Comparison of ENCODE assay signal across 10 cellular contexts in the genomic region with DNA sequence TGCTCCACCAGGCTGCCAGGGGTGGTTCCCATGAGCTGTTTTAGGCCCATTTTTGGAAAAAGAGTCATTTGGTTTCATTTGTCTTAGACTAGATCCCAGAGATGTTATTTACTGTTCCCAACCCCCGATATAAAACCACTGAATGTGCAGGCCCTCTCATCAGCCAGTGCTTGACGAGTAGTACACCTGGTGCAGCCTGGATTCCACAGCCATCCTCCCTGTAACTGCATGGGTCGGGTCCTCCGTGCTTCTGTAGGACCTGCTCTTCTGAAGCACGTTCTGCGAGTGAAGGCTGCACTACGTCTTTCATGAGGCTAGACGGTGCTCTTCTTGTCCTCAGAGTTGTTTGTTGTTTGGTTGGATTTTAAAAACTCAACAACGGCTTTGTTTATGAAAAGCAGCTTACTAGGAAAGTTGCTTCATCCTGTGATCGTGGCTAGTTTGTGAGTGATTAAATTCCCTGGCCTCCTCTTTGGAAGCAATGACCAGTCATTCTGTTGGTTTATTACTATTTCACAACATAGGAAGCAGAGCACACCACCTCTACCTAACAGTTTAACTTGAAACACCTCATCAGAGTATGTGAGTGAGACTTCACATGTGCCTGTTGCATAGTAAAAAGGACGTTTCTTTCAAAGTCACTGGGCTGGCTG.
DNase-seq lines count a peak whose midpoint lies in the region; ATAC-seq and TF ChIP-seq lines count a peak whose summit lies in the region.
"Had no signal": no experiment of that assay in that cellular context is flagged by ENCODE, and none has a peak within 500 bp of the region (broad histone marks: within the 10 kb centered on the region; RNA-seq: fewer than 3 reads in every experiment).

No MANE protein-coding gene starts in this region.

- H3K4me3 ChIP-seq in urinary bladder (ENCODE audit: low read depth, low read length), result no peak overlapping the region

- 69% methylated on average over 11 of the region's 11 CpGs for WGBS in urinary bladder

- H3K4me1 ChIP-seq in urinary bladder (ENCODE audit: insufficient read depth), result no peaks in the 10 kb centered on the region

- H3K4me1 Mint-ChIP-seq in activated naive CD4-positive, alpha-beta T cell treated with anti-CD3 and anti-CD28 coated beads for 36 hours (ENCODE audit: low read depth), result peaks cover 38% of the 10 kb centered on the region
- peaks cover 46 to 50% (median 46%) of the 10 kb centered on the region in 3 donors for H3K4me1 Mint-ChIP-seq in T-cell
- H3K4me1 Mint-ChIP-seq in osteocyte (ENCODE audit: unreplicated experiment), result peaks cover 34% of the 10 kb centered on the region

- peaks cover 3% of the 10 kb centered on the region for H3K36me3 Mint-ChIP-seq in activated naive CD4-positive, alpha-beta T cell treated with anti-CD3 and anti-CD28 coated beads for 36 hours (ENCODE audit: low read depth)
- peaks cover 6 to 7% of the 10 kb centered on the region in 2 donors for H3K36me3 Mint-ChIP-seq in activated naive CD4-positive, alpha-beta T cell treated with anti-CD3 and anti-CD28 coated beads, Interleukin-2, amount 50 U/mL, for 72 hours
- H3K36me3 Mint-ChIP-seq in T-cell (peaks cover 5% of the 10 kb centered on the region), osteocyte (ENCODE audit: unreplicated experiment) (peaks cover 8% of the 10 kb centered on the region)

- CTCF ChIA-PET in activated naive CD4-positive, alpha-beta T cell treated with anti-CD3 and anti-CD28 coated beads for 36 hours (lab: Charles Lee), result no interaction called here
- CTCF ChIA-PET in T-cell (lab: Charles Lee), result interaction anchor here (0.6 to 2.2 kb wide), 4 partner anchors 10 to 91 kb away, joined by 3 to 12 read pairs (median 3); no protein-coding TSS in a partner anchor

- POLR2A ChIA-PET in T-cell (lab: Charles Lee), result interaction anchor here (0.5 to 1.5 kb wide), 3 partner anchors 9 to 136 kb away, joined by 3 to 5 read pairs (median 3); no protein-coding TSS in a partner anchor

- no peaks in the 10 kb centered on the region for H3K36me3 ChIP-seq in urinary bladder (ENCODE audit: insufficient read depth)

- H3K27me3 Mint-ChIP-seq in activated naive CD4-positive, alpha-beta T cell treated with anti-CD3 and anti-CD28 coated beads for 36 hours (ENCODE audit: low read depth), result no peaks in the 10 kb centered on the region
- H3K27me3 Mint-ChIP-seq in T-cell, result no peaks in the 10 kb centered on the region
- no peaks in the 10 kb centered on the region for H3K27me3 Mint-ChIP-seq in osteocyte (ENCODE audit: unreplicated experiment)

- intact Hi-C loops in activated naive CD4-positive, alpha-beta T cell treated with anti-CD3 and anti-CD28 coated beads for 36 hours (cut with micrococcal nuclease), result loop anchor here (1.0 to 5.0 kb wide), 4 partner anchors 10 to 135 kb away; partner anchors contain the start of gene AOPEP

- ATAC-seq in activated naive CD4-positive, alpha-beta T cell treated with anti-CD3 and anti-CD28 coated beads, Interleukin-2, amount 50 U/mL, for 72 hours, result no peak
- ATAC-seq in T-cell (replicated peaks in 1 of 4) (peak in 1 of 4 experiments; percentile 29), HG02763 (IDR thresholded peaks at IDR 0.05; ENCODE audit: unreplicated experiment) (no peak)
- ATAC-seq: HCT116 had no signal

- peak overlapping the region; percentile 62 for H3K27ac ChIP-seq in urinary bladder (ENCODE audit: low read depth)

- DNase-seq in activated naive CD4-positive, alpha-beta T cell treated with anti-CD3 and anti-CD28 coated beads for 36 hours, result no peak
- no peak for DNase-seq in activated naive CD4-positive, alpha-beta T cell treated with anti-CD3 and anti-CD28 coated beads, Interleukin-2, amount 50 U/mL, for 72 hours (ENCODE audit: low spot score in 2 of 2)
- DNase-seq in T-cell, result peak in 5 of 34 experiments; percentile 3 to 27 (median 8)
- DNase-seq in iris pigment epithelial cell (ENCODE audit: low read depth), result peak; percentile 93
- no peak for DNase-seq in osteocyte (ENCODE audit: extremely low spot score, unreplicated experiment)
- DNase-seq in NCI-H187 treated with DMSO at 0.1 percent for 48 hours (lab: John Stamatoyannopoulos, UW), result no peak

- no peak for TF ChIP-seq CTCF in osteocyte (IDR thresholded peaks at IDR 0.05)

- peaks cover 5% of the 10 kb centered on the region for H3K9me3 Mint-ChIP-seq in activated naive CD4-positive, alpha-beta T cell treated with anti-CD3 and anti-CD28 coated beads for 36 hours
- H3K9me3 Mint-ChIP-seq in activated naive CD4-positive, alpha-beta T cell treated with anti-CD3 and anti-CD28 coated beads, Interleukin-2, amount 50 U/mL, for 72 hours, result peaks cover 3 to 5% of the 10 kb centered on the region in 2 donors
- peaks cover 2 to 5% (median 4%) of the 10 kb centered on the region in 3 donors for H3K9me3 Mint-ChIP-seq in T-cell
- H3K9me3 Mint-ChIP-seq in osteocyte (ENCODE audit: unreplicated experiment), result peaks cover 4% of the 10 kb centered on the region

- peak overlapping the region; percentile 54 for H3K27ac Mint-ChIP-seq in activated naive CD4-positive, alpha-beta T cell treated with anti-CD3 and anti-CD28 coated beads for 36 hours
- H3K27ac Mint-ChIP-seq in activated naive CD4-positive, alpha-beta T cell treated with anti-CD3 and anti-CD28 coated beads, Interleukin-2, amount 50 U/mL, for 72 hours, result peak overlapping the region in 1 of 2 donors; percentile 50
- peak overlapping the region; percentile 47 to 72 for H3K27ac Mint-ChIP-seq in T-cell
- H3K27ac Mint-ChIP-seq in osteocyte (ENCODE audit: unreplicated experiment), result no peak overlapping the region
- H3K27ac Mint-ChIP-seq: mesothelial cell of epicardium had no signal

- peak overlapping the region; percentile 28 for H3K4me3 Mint-ChIP-seq in activated naive CD4-positive, alpha-beta T cell treated with anti-CD3 and anti-CD28 coated beads for 36 hours
- H3K4me3 Mint-ChIP-seq in T-cell (peak overlapping the region; percentile 60 to 77 (median 64)), osteocyte (ENCODE audit: unreplicated experiment) (no peak overlapping the region)
- H3K4me3 Mint-ChIP-seq: mesothelial cell of epicardium had no signal
